23 cellular contexts compared by ENCODE assay signal in genomic region chr2:187528042-187528441, GRCh38. TPM values are rescaled to one million over a fixed set of nuclear protein-coding genes. Genes with fewer than 3 reads are reported as not detected.
A peak's percentile ranks its signal among the peaks of the same experiment; 100 is the strongest.
DNase-seq lines count a peak whose midpoint lies in the region; ATAC-seq, FAIRE-seq and TF ChIP-seq lines count a peak whose summit lies in the region.
"Had no signal": no experiment of that assay in that cellular context is flagged by ENCODE, and none has a peak within 500 bp of the region (broad histone marks: within the 10 kb centered on the region; RNA-seq: fewer than 3 reads in every experiment).

No MANE protein-coding gene starts in this region.

- TF ChIP-seq RAD21 in IMR-90 (IDR thresholded peaks at IDR 0.05; ENCODE audit: low read length) (no peak), HepG2 (CRISPR knock-in tag; IDR thresholded peaks at IDR 0.05) (no peak)

- no peak for FAIRE-seq in HepG2 (lab: Jason Lieb, UNC)
- FAIRE-seq: HTR-8/SVneo, RCC 7860 had no signal

- in situ Hi-C loops in IMR-90 (cut with MboI; ENCODE audit: low sequenced_read_pairs) = no loop called here
- in situ Hi-C loops in Panc1 (cut with HindIII; ENCODE audit: low pct_unique_long_range_greater_than_20kb, low sequenced_read_pairs) = no loop called here
- in situ Hi-C loops in HepG2 (cut with HindIII; ENCODE audit: extremely low pct_ligation_motif_present, low pct_unique_long_range_greater_than_20kb) = loop anchor here (25.0 kb wide), 1 partner anchor 1909 kb away; the partner anchor contains the start of gene WDR75

- H3K27me3 Mint-ChIP-seq in HFFc6 (ENCODE audit: insufficient read depth) = no peaks in the 10 kb centered on the region; the same call in 1 of the 2 replicates

- H3K36me3 Mint-ChIP-seq in HFFc6 (ENCODE audit: low read depth) = peaks cover 2% of the 10 kb centered on the region; the same call in 1 of the 2 replicates
- no peaks in the 10 kb centered on the region for H3K36me3 Mint-ChIP-seq in stimulated activated effector memory CD8-positive, alpha-beta T cell treated with anti-CD3 and anti-CD28 coated beads, Interleukin-12 subunit alpha, Interleukin-12 subunit beta, amount 100 ng/mL, for 72 hours
- H3K36me3 Mint-ChIP-seq: CD14-positive monocyte, T-cell had no signal

- no peak overlapping the region for H2BK15ac ChIP-seq in IMR-90 (ENCODE audit: low read depth, low read length)

- H4K20me1 ChIP-seq in IMR-90 (ENCODE audit: insufficient read depth, low read length) = peaks cover 6% of the 10 kb centered on the region
- peaks cover 3% of the 10 kb centered on the region; the same call in 1 of the 2 replicates for H4K20me1 ChIP-seq in HepG2 (ENCODE audit: insufficient read depth, low read length)

- H3K4me2 ChIP-seq in IMR-90 (ENCODE audit: low read depth, low read length) (no peak overlapping the region), HepG2 (ENCODE audit: low read depth, low read length) (no peak overlapping the region)

- TF ChIP-seq CTCF in A673 (conservative IDR thresholded peaks at IDR 0.05; ENCODE audit: low read depth, low read length) (no peak), IMR-90 (conservative IDR thresholded peaks at IDR 0.05; ENCODE audit: low read depth, low read length) (no peak), Panc1 (IDR thresholded peaks at IDR 0.05) (no peak), HepG2 (CRISPR knock-in tag; IDR thresholded peaks at IDR 0.05) (no peak), HFFc6 (IDR thresholded peaks at IDR 0.05) (no peak)

- no peak overlapping the region for H3K27ac Mint-ChIP-seq in HFFc6
- no peak overlapping the region for H3K27ac Mint-ChIP-seq in stimulated activated effector memory CD8-positive, alpha-beta T cell treated with anti-CD3 and anti-CD28 coated beads, Interleukin-12 subunit alpha, Interleukin-12 subunit beta, amount 100 ng/mL, for 72 hours
- H3K27ac Mint-ChIP-seq: CD14-positive monocyte, T-cell had no signal

- H2BK20ac ChIP-seq in IMR-90 (ENCODE audit: low read depth, low read length) = no peak overlapping the region

- no peak overlapping the region for H3K23ac ChIP-seq in IMR-90 (ENCODE audit: low read depth, low read length)

- peak overlapping the region; percentile 41 for H3K27ac ChIP-seq in A673 (ENCODE audit: low read depth, low read length, poor library complexity, severe bottlenecking)
- no peak overlapping the region for H3K27ac ChIP-seq in IMR-90 (ENCODE audit: insufficient read depth, low read length)
- peak overlapping the region; percentile 91 for H3K27ac ChIP-seq in Panc1 (ENCODE audit: low read length)
- peak overlapping the region; percentile 60 for H3K27ac ChIP-seq in HepG2 (ENCODE audit: extremely low read length, insufficient read depth, low read length)

- no peak overlapping the region for H2BK120ac ChIP-seq in IMR-90 (ENCODE audit: low read depth, low read length)

- peaks cover 11 to 47% of the 10 kb centered on the region in 2 experiments; a peak in 3 of 4 replicates for H3K79me1 ChIP-seq in IMR-90 (ENCODE audit: low read depth in 1 of 2, low read length in 2 of 2)

- no peak for ATAC-seq in IMR-90 (ENCODE audit: low read depth)
- ATAC-seq in Panc1 = no peak
- ATAC-seq in HepG2 = no peak
- ATAC-seq in stimulated activated effector memory CD8-positive, alpha-beta T cell treated with anti-CD3 and anti-CD28 coated beads, Interleukin-12 subunit alpha, Interleukin-12 subunit beta, amount 100 ng/mL, for 72 hours = no peak
- no peak for ATAC-seq in HG03159 (IDR thresholded peaks at IDR 0.05; ENCODE audit: unreplicated experiment)
- ATAC-seq: T-cell had no signal

- BruUV-seq in A673 (replicated peaks; lab: Mats Ljungman, UMichigan) (no TSS peak), IMR-90 (replicated peaks; lab: Mats Ljungman, UMichigan) (no TSS peak), Panc1 (replicated peaks; lab: Mats Ljungman, UMichigan) (no TSS peak), HepG2 (replicated peaks; lab: Mats Ljungman, UMichigan) (no TSS peak)

- H4K8ac ChIP-seq in IMR-90 (ENCODE audit: low read depth in 2 of 2, low read length in 2 of 2) = no peak overlapping the region; a peak in 1 of 4 replicates

- H3K14ac ChIP-seq in IMR-90 (replicated peaks; ENCODE audit: low read depth, low read length) = peak overlapping the region; percentile 81; the same call in 1 of the 2 replicates

- H3K36me3 ChIP-seq in A673 (ENCODE audit: insufficient read depth, low read length, poor library complexity, severe bottlenecking) = no peaks in the 10 kb centered on the region
- peaks cover 13% of the 10 kb centered on the region for H3K36me3 ChIP-seq in IMR-90 (ENCODE audit: control insufficient read depth, insufficient read depth, low read length)
- peaks cover 8% of the 10 kb centered on the region; the same call in 1 of the 2 replicates for H3K36me3 ChIP-seq in Panc1 (ENCODE audit: control insufficient read depth, insufficient read depth, low read length)
- peaks cover 2 to 36% of the 10 kb centered on the region in 2 experiments for H3K36me3 ChIP-seq in HepG2 (replicated peaks in 1 of 2; ENCODE audit: control insufficient read depth in 1 of 2, insufficient read depth in 2 of 2, low read length in 2 of 2)
- H3K36me3 ChIP-seq: HAP-1, MG63 had no signal

- intact Hi-C loops in A673 (cut with micrococcal nuclease; ENCODE audit: unreplicated experiment) (no loop called here), IMR-90 (cut with micrococcal nuclease) (no loop called here), Panc1 (cut with micrococcal nuclease; ENCODE audit: unreplicated experiment) (no loop called here), HepG2 (cut with micrococcal nuclease; ENCODE audit: unreplicated experiment) (no loop called here)

- H3K4me3 ChIP-seq in A673 (ENCODE audit: low read depth, low read length, poor library complexity, severe bottlenecking) = no peak overlapping the region
- no peak overlapping the region for H3K4me3 ChIP-seq in IMR-90 (ENCODE audit: insufficient read depth, low read depth, low read length)
- no peak overlapping the region for H3K4me3 ChIP-seq in Panc1 (ENCODE audit: low read depth in 2 of 2, low read length in 2 of 2)
- H3K4me3 ChIP-seq in HepG2 (replicated peaks in 1 of 3; ENCODE audit: insufficient read depth in 1 of 3, low read depth in 2 of 3, low read length in 3 of 3) = no peak overlapping the region
- H3K4me3 ChIP-seq: GM23248, HAP-1, MG63 had no signal

- no peak overlapping the region for H3K9ac ChIP-seq in IMR-90 (ENCODE audit: low read depth, low read length)
- no peak overlapping the region for H3K9ac ChIP-seq in HepG2 (ENCODE audit: insufficient read depth, low read depth, low read length)

- POLR2A ChIA-PET in A673 (lab: Charles Lee; ENCODE audit: low non-redundant PET) (no interaction called here), IMR-90 (lab: Charles Lee; ENCODE audit: unreplicated experiment) (no interaction called here), Panc1 (lab: Charles Lee) (no interaction called here), HepG2 (lab: Yijun Ruan, JAX) (interaction anchor here (1.2 to 1.4 kb wide), 2 partner anchors 18 to 22 kb away, joined by 3 read pairs; no protein-coding TSS in a partner anchor)

- H3K9me3 Mint-ChIP-seq in HFFc6 = no peaks in the 10 kb centered on the region
- peaks cover 11% of the 10 kb centered on the region for H3K9me3 Mint-ChIP-seq in stimulated activated effector memory CD8-positive, alpha-beta T cell treated with anti-CD3 and anti-CD28 coated beads, Interleukin-12 subunit alpha, Interleukin-12 subunit beta, amount 100 ng/mL, for 72 hours
- H3K9me3 Mint-ChIP-seq: T-cell had no signal

- no peak overlapping the region; the same call in 1 of the 2 replicates for H4K5ac ChIP-seq in IMR-90 (ENCODE audit: low read depth, low read length)

- no peaks in the 10 kb centered on the region for H3K9me1 ChIP-seq in IMR-90 (ENCODE audit: insufficient read depth, low read length)

- H3K4me1 Mint-ChIP-seq in HFFc6 (ENCODE audit: low read depth) = peaks cover 26% of the 10 kb centered on the region
- no peaks in the 10 kb centered on the region for H3K4me1 Mint-ChIP-seq in stimulated activated effector memory CD8-positive, alpha-beta T cell treated with anti-CD3 and anti-CD28 coated beads, Interleukin-12 subunit alpha, Interleukin-12 subunit beta, amount 100 ng/mL, for 72 hours
- H3K4me1 Mint-ChIP-seq: CD14-positive monocyte, T-cell had no signal

- CTCF ChIA-PET in A673 (lab: Charles Lee) = no interaction called here
- CTCF ChIA-PET in IMR-90 (lab: Yijun Ruan, JAX) = interaction anchor here (0.6 kb wide), 1 partner anchor 27 kb away, joined by 4 read pairs; no protein-coding TSS in a partner anchor
- CTCF ChIA-PET in Panc1 (lab: Charles Lee) = no interaction called here
- CTCF ChIA-PET in HepG2 (lab: Yijun Ruan, JAX; ENCODE audit: low intra/inter-chr PET ratio, low total read pairs) = no interaction called here

- H2AK5ac ChIP-seq in IMR-90 (ENCODE audit: low read depth, low read length) = no peak overlapping the region

- H3K4me3 Mint-ChIP-seq in HFFc6 = no peak overlapping the region
- no peak overlapping the region for H3K4me3 Mint-ChIP-seq in stimulated activated effector memory CD8-positive, alpha-beta T cell treated with anti-CD3 and anti-CD28 coated beads, Interleukin-12 subunit alpha, Interleukin-12 subunit beta, amount 100 ng/mL, for 72 hours
- H3K4me3 Mint-ChIP-seq: CD14-positive monocyte, T-cell had no signal

- H3K9me3 ChIP-seq in A673 (ENCODE audit: low read depth, low read length, poor library complexity, severe bottlenecking) (peaks cover 8% of the 10 kb centered on the region), IMR-90 (ENCODE audit: control insufficient read depth, insufficient read depth, low read length) (no peaks in the 10 kb centered on the region), Panc1 (ENCODE audit: control insufficient read depth, insufficient read depth, low read depth, low read length) (0 out of 2 replicates have a peak, but pooled peaks cover under 1% of the 10 kb centered on the region), HepG2 (ENCODE audit: low read length) (no peaks in the 10 kb centered on the region)
- H3K9me3 ChIP-seq: HAP-1, MG63 had no signal

- H3K18ac ChIP-seq in IMR-90 (ENCODE audit: low read depth, low read length) = peak overlapping the region; percentile 38; the same call in 1 of the 2 replicates

- no peak overlapping the region for H3K4ac ChIP-seq in IMR-90 (ENCODE audit: low read depth, low read length)

- dilution Hi-C loops in IMR-90 (cut with HindIII; ENCODE audit: low sequenced_read_pairs, unreplicated experiment) = no loop called here

- no peak overlapping the region for H3K56ac ChIP-seq in IMR-90 (ENCODE audit: extremely low read depth, insufficient read depth, low read length)

- no peak overlapping the region for H2AK9ac ChIP-seq in IMR-90 (replicated peaks; ENCODE audit: low read depth, low read length, poor library complexity)

- H2BK5ac ChIP-seq in IMR-90 (ENCODE audit: low read depth, low read length, poor library complexity, severe bottlenecking) = peak overlapping the region; percentile 77

- H3K27me3 ChIP-seq in A673 (replicated peaks; ENCODE audit: insufficient read depth, low read depth, low read length, poor library complexity) (no peaks in the 10 kb centered on the region), IMR-90 (ENCODE audit: control insufficient read depth, insufficient read depth, low read length) (no peaks in the 10 kb centered on the region), Panc1 (ENCODE audit: control insufficient read depth, insufficient read depth, low read length) (no peaks in the 10 kb centered on the region), HepG2 (ENCODE audit: control insufficient read depth in 1 of 2, insufficient read depth in 2 of 2, low read length in 2 of 2) (no peaks in the 10 kb centered on the region)
- H3K27me3 ChIP-seq: MG63 had no signal

- peaks cover 90% of the 10 kb centered on the region for H3K79me2 ChIP-seq in HepG2 (ENCODE audit: insufficient read depth, low read length)

- TF ChIP-seq POLR2A in IMR-90 (IDR thresholded peaks at IDR 0.05; ENCODE audit: low read depth, low read length) = no peak
- TF ChIP-seq POLR2A in HepG2 (IDR thresholded peaks at IDR 0.05; ENCODE audit: insufficient read depth in 1 of 2, low read depth in 2 of 2, low read length in 2 of 2) = no peak

- no peak for TF ChIP-seq EP300 in HepG2 (IDR thresholded peaks at IDR 0.05; ENCODE audit: low read depth in 2 of 2, low read length in 2 of 2)
- no peak for TF ChIP-seq EP300 in HepG2 (CRISPR knock-in tag; IDR thresholded peaks at IDR 0.05; ENCODE audit: borderline replicate concordance)

- WGBS in IMR-90 (ENCODE audit: extremely low coverage in 2 of 2, insufficient read length in 1 of 2), 2 experiments = no CpG with 5 or more reads among the region's 1 CpG
- 98% methylated on average over 1 of the region's 1 CpG for WGBS in HepG2 (ENCODE audit: low lambda C conversion rate)

- no peak overlapping the region for H4K91ac ChIP-seq in IMR-90 (ENCODE audit: insufficient read depth, low read depth, low read length)

- no peak for DNase-seq in A673 (ENCODE audit: low spot score)
- DNase-seq in IMR-90 = no peak
- DNase-seq in Panc1 (ENCODE audit: low read depth, low spot score) = no peak
- DNase-seq in HepG2 (ENCODE audit: low spot score) = no peak
- no peak for DNase-seq in HFFc6
- no peak for DNase-seq in superior temporal gyrus (ENCODE audit: extremely low spot score)
- DNase-seq in stimulated activated effector memory CD8-positive, alpha-beta T cell treated with anti-CD3 and anti-CD28 coated beads, Interleukin-12 subunit alpha, Interleukin-12 subunit beta, amount 100 ng/mL, for 72 hours (ENCODE audit: low spot score in 2 of 2) = no peak
- DNase-seq: AML-193, DMS79, Kasumi-1, MG63, NCI-H1048, NCI-H1694, NCI-H2227 treated with DMSO at 0.1 percent for 48 hours, NCI-H524, Right ventricle myocardium superior, T-cell had no signal

- H3K4me1 ChIP-seq in A673 (ENCODE audit: insufficient read depth, low read length, poor library complexity, severe bottlenecking) = peaks cover 70% of the 10 kb centered on the region
- H3K4me1 ChIP-seq in IMR-90 (ENCODE audit: control insufficient read depth, insufficient read depth, low read length) = peaks cover 4% of the 10 kb centered on the region; the same call in 1 of the 2 replicates
- H3K4me1 ChIP-seq in Panc1 (ENCODE audit: control insufficient read depth, insufficient read depth, low read length) = peaks cover 30% of the 10 kb centered on the region
- H3K4me1 ChIP-seq in HepG2 (ENCODE audit: insufficient read depth, low read length) = peaks cover 92% of the 10 kb centered on the region
- H3K4me1 ChIP-seq: HAP-1 had no signal

- no peak overlapping the region for H2AFZ ChIP-seq in IMR-90 (replicated peaks; ENCODE audit: low read length, poor library complexity)
- no peak overlapping the region for H2AFZ ChIP-seq in HepG2 (ENCODE audit: low read length)
- H2AFZ ChIP-seq: GM23248 had no signal

RNA-seq across cellular contexts. Expression of gene TFPI, which starts 26.2 kb away (rescaled TPM):
- 33.6 and 36.3 TPM in 2 replicates for total RNA-seq in A673 (2021)
- 83.0 and 93.9 TPM in 2 replicates for total RNA-seq in IMR-90 (2012; rRNA removed)
- polyA plus RNA-seq in IMR-90 (2012; rRNA removed) = 25.6 and 33.9 TPM in 2 replicates
- polyA plus RNA-seq in IMR-90 (2012; cell fraction: cytosol; rRNA removed) = 5.4 and 6.5 TPM in 2 replicates
- 2.1 and 22.1 TPM in 2 replicates for polyA plus RNA-seq in IMR-90 (2012; cell fraction: nucleus; rRNA removed; ENCODE audit: low replicate concordance)
- 129 TPM for total RNA-seq in Panc1 (2021; ENCODE audit: unreplicated experiment)
- polyA plus RNA-seq in Panc1 (2012; ENCODE audit: insufficient read length) = 51.3 TPM
- total RNA-seq in HepG2 (2016; rRNA removed; fragmentation: Illumina TruSeq; extraction: Trizol) = 161 and 301 TPM in 2 replicates
- 38.3 and 39.3 TPM in 2 replicates for total RNA-seq in HepG2 (2016; cell fraction: cytosol; rRNA removed; fragmentation: Illumina TruSeq; extraction: Trizol; ENCODE audit: low read depth)
- 172 and 272 TPM in 2 replicates for total RNA-seq in HepG2 (2016; cell fraction: insoluble cytoplasmic fraction; rRNA removed; fragmentation: Illumina TruSeq; extraction: Trizol)
- 52.0 and 70.0 TPM in 2 replicates for total RNA-seq in HepG2 (2016; cell fraction: membrane; rRNA removed; fragmentation: Illumina TruSeq; extraction: Trizol)
- total RNA-seq in HepG2 (2016; cell fraction: nucleus; rRNA removed; fragmentation: Illumina TruSeq; extraction: Trizol) = 317 and 356 TPM in 2 replicates
- 404 and 436 TPM in 2 replicates for polyA plus RNA-seq in HepG2 (2011; rRNA removed)
- 141 and 281 TPM in 2 replicates for polyA plus RNA-seq in HepG2 (2011; cell fraction: cytosol; rRNA removed)
- polyA plus RNA-seq in HepG2 (2011; cell fraction: nucleus; rRNA removed) = 59.5 and 99.9 TPM in 2 replicates
- 778 and 1,175 TPM in 2 replicates for polyA plus RNA-seq in HepG2 (2012)
- polyA plus RNA-seq in HepG2 (2016; cell fraction: cytosol; fragmentation: Illumina TruSeq; extraction: Trizol; ENCODE audit: low read depth) = 23.5 and 25.5 TPM in 2 replicates
- polyA plus RNA-seq in HepG2 (2016; cell fraction: insoluble cytoplasmic fraction; fragmentation: Illumina TruSeq; extraction: Trizol; ENCODE audit: low read depth) = 122 TPM in 2 replicates
- polyA plus RNA-seq in HepG2 (2016; cell fraction: membrane; fragmentation: Illumina TruSeq; extraction: Trizol; ENCODE audit: low read depth) = 32.9 and 33.4 TPM in 2 replicates
- 310 and 322 TPM in 2 replicates for polyA plus RNA-seq in HepG2 (2016; cell fraction: nucleus; fragmentation: Illumina TruSeq; extraction: Trizol; ENCODE audit: insufficient read depth, low read depth)
- 28.8 and 207 TPM in 2 replicates for polyA minus RNA-seq in HepG2 (2011; rRNA and poly(A)+ RNA removed; ENCODE audit: low replicate concordance)
- 198 and 296 TPM in 2 replicates for polyA minus RNA-seq in HepG2 (2011; cell fraction: cytosol; rRNA and poly(A)+ RNA removed)
- 460 and 590 TPM in 2 replicates for polyA minus RNA-seq in HepG2 (2011; cell fraction: nucleus; rRNA and poly(A)+ RNA removed)
- 10 to 100 TPM; 25.4 to 42.4 (median 34.7) TPM for total RNA-seq in HFFc6 (2021; fragmentation: NEBNext Ultra II Directional; extraction: Animal tissue kit (Norgen Biotek cat#: 25700))
